16 cellular contexts compared by ENCODE assay signal in genomic region chr7:24442170-24442777, GRCh38.
DNase-seq lines count a peak whose midpoint lies in the region; ATAC-seq and TF ChIP-seq lines count a peak whose summit lies in the region.
"Had no signal": no experiment of that assay in that cellular context is flagged by ENCODE, and none has a peak within 500 bp of the region (broad histone marks: within the 10 kb centered on the region; RNA-seq: fewer than 3 reads in every experiment).

No MANE protein-coding gene starts in this region.

- H3K4me3 Mint-ChIP-seq in activated CD4-positive, alpha-beta T cell treated with anti-CD3 and anti-CD28 coated beads, Interleukin-2, amount 10 ng/mL, durations not matched to agents 7 days and 5 days: no peak overlapping the region
- H3K4me3 Mint-ChIP-seq in central memory CD8-positive, alpha-beta T cell: peak overlapping the region; percentile 72
- peak overlapping the region; percentile 42 for H3K4me3 Mint-ChIP-seq in stimulated activated effector memory CD8-positive, alpha-beta T cell treated with anti-CD3 and anti-CD28 coated beads, Interleukin-12 subunit alpha, Interleukin-12 subunit beta, amount 100 ng/mL, for 72 hours
- H3K4me3 Mint-ChIP-seq: activated naive CD4-positive, alpha-beta T cell treated with anti-CD3 and anti-CD28 coated beads, Interleukin-2, amount 10 ng/mL, durations not matched to agents 7 days and 5 days; CD4-positive, alpha-beta T cell; stimulated activated naive CD8-positive, alpha-beta T cell treated with anti-CD3 and anti-CD28 coated beads, Interleukin-15, Interleukin-2, amounts not matched to agents 100 ng/mL and 50 ng/mL, for 24 hours had no signal

- POLR2A ChIA-PET in activated CD4-positive, alpha-beta T cell treated with anti-CD3 and anti-CD28 coated beads, Interleukin-2, amount 10 ng/mL, durations not matched to agents 7 days and 5 days (lab: Charles Lee): no interaction called here
- POLR2A ChIA-PET in GM10248 (lab: Yijun Ruan, JAX): no interaction called here

- H3K4me1 Mint-ChIP-seq in activated CD4-positive, alpha-beta T cell treated with anti-CD3 and anti-CD28 coated beads, Interleukin-2, amount 10 ng/mL, durations not matched to agents 7 days and 5 days: peaks cover 19% of the 10 kb centered on the region
- H3K4me1 Mint-ChIP-seq in central memory CD8-positive, alpha-beta T cell: peaks cover 28% of the 10 kb centered on the region
- H3K4me1 Mint-ChIP-seq in stimulated activated effector memory CD8-positive, alpha-beta T cell treated with anti-CD3 and anti-CD28 coated beads, Interleukin-12 subunit alpha, Interleukin-12 subunit beta, amount 100 ng/mL, for 72 hours: peaks cover 23% of the 10 kb centered on the region

- peak overlapping the region; percentile 39 for H3K27ac Mint-ChIP-seq in activated CD4-positive, alpha-beta T cell treated with anti-CD3 and anti-CD28 coated beads, Interleukin-2, amount 10 ng/mL, durations not matched to agents 7 days and 5 days
- peak overlapping the region; percentile 84 for H3K27ac Mint-ChIP-seq in central memory CD8-positive, alpha-beta T cell (ENCODE audit: low read depth)
- H3K27ac Mint-ChIP-seq in stimulated activated effector memory CD8-positive, alpha-beta T cell treated with anti-CD3 and anti-CD28 coated beads, Interleukin-12 subunit alpha, Interleukin-12 subunit beta, amount 100 ng/mL, for 72 hours: peak overlapping the region; percentile 46
- H3K27ac Mint-ChIP-seq: activated naive CD4-positive, alpha-beta T cell treated with anti-CD3 and anti-CD28 coated beads, Interleukin-2, amount 10 ng/mL, durations not matched to agents 7 days and 5 days; CD4-positive, alpha-beta T cell; stimulated activated naive CD8-positive, alpha-beta T cell treated with anti-CD3 and anti-CD28 coated beads, Interleukin-15, Interleukin-2, amounts not matched to agents 100 ng/mL and 50 ng/mL, for 24 hours had no signal

- no peak for DNase-seq in activated CD4-positive, alpha-beta T cell treated with anti-CD3 and anti-CD28 coated beads, Interleukin-2, amount 10 ng/mL, durations not matched to agents 7 days and 5 days
- DNase-seq in activated CD4-positive, alpha-beta T cell treated with anti-CD3 and anti-CD28 coated beads for 48 hours: no peak
- DNase-seq in central memory CD8-positive, alpha-beta T cell (ENCODE audit: low spot score in 2 of 2): no peak
- DNase-seq in stimulated activated effector memory CD8-positive, alpha-beta T cell treated with anti-CD3 and anti-CD28 coated beads, Interleukin-12 subunit alpha, Interleukin-12 subunit beta, amount 100 ng/mL, for 72 hours (ENCODE audit: low spot score in 2 of 2): no peak
- DNase-seq in AG08396 (ENCODE audit: low spot score) (no peak), GM10248 (ENCODE audit: extremely low spot score) (no peak)
- DNase-seq in activated CD4-positive, alpha-beta T cell treated with anti-CD3 and anti-CD28 coated beads for 4 hours: no peak
- DNase-seq: activated naive CD4-positive, alpha-beta T cell treated with anti-CD3 and anti-CD28 coated beads, Interleukin-2, amount 10 ng/mL, durations not matched to agents 7 days and 5 days; CD4-positive, alpha-beta T cell; cortex of kidney; DMS79; NCI-H1436; NCI-H2227 treated with DMSO at 0.1 percent for 48 hours had no signal

- peaks cover 5% of the 10 kb centered on the region for H3K36me3 Mint-ChIP-seq in activated CD4-positive, alpha-beta T cell treated with anti-CD3 and anti-CD28 coated beads, Interleukin-2, amount 10 ng/mL, durations not matched to agents 7 days and 5 days (ENCODE audit: low read depth)
- peaks cover 3% of the 10 kb centered on the region for H3K36me3 Mint-ChIP-seq in central memory CD8-positive, alpha-beta T cell (ENCODE audit: insufficient read depth)
- H3K36me3 Mint-ChIP-seq in stimulated activated effector memory CD8-positive, alpha-beta T cell treated with anti-CD3 and anti-CD28 coated beads, Interleukin-12 subunit alpha, Interleukin-12 subunit beta, amount 100 ng/mL, for 72 hours: no peaks in the 10 kb centered on the region
- H3K36me3 Mint-ChIP-seq: activated naive CD4-positive, alpha-beta T cell treated with anti-CD3 and anti-CD28 coated beads, Interleukin-2, amount 10 ng/mL, durations not matched to agents 7 days and 5 days had no signal

- TF ChIP-seq CTCF in GM10248 (IDR thresholded peaks at IDR 0.05; ENCODE audit: control extremely low read depth, extremely low read depth, low read depth, missing control alignments): no peak

- CTCF ChIA-PET in activated CD4-positive, alpha-beta T cell treated with anti-CD3 and anti-CD28 coated beads, Interleukin-2, amount 10 ng/mL, durations not matched to agents 7 days and 5 days (lab: Charles Lee): no interaction called here
- CTCF ChIA-PET in GM10248 (lab: Yijun Ruan, JAX): interaction anchor here (2.1 kb wide), 1 partner anchor 8 kb away, joined by 5 read pairs; no protein-coding TSS in a partner anchor

- peak; percentile 47 for ATAC-seq in HG02588 (IDR thresholded peaks at IDR 0.05; ENCODE audit: unreplicated experiment)
- peak; percentile 57 for ATAC-seq in central memory CD8-positive, alpha-beta T cell (replicated peaks; ENCODE audit: extremely low read depth, poor library complexity, severe bottlenecking)
- ATAC-seq in stimulated activated effector memory CD8-positive, alpha-beta T cell treated with anti-CD3 and anti-CD28 coated beads, Interleukin-12 subunit alpha, Interleukin-12 subunit beta, amount 100 ng/mL, for 72 hours: peak; percentile 73
- ATAC-seq: Right ventricle myocardium inferior had no signal

- H3K9me3 Mint-ChIP-seq in activated CD4-positive, alpha-beta T cell treated with anti-CD3 and anti-CD28 coated beads, Interleukin-2, amount 10 ng/mL, durations not matched to agents 7 days and 5 days: peaks cover 1% of the 10 kb centered on the region
- H3K9me3 Mint-ChIP-seq in central memory CD8-positive, alpha-beta T cell: no peaks in the 10 kb centered on the region
- no peaks in the 10 kb centered on the region for H3K9me3 Mint-ChIP-seq in stimulated activated effector memory CD8-positive, alpha-beta T cell treated with anti-CD3 and anti-CD28 coated beads, Interleukin-12 subunit alpha, Interleukin-12 subunit beta, amount 100 ng/mL, for 72 hours
- H3K9me3 Mint-ChIP-seq: activated naive CD4-positive, alpha-beta T cell treated with anti-CD3 and anti-CD28 coated beads, Interleukin-2, amount 10 ng/mL, durations not matched to agents 7 days and 5 days; CD4-positive, alpha-beta T cell had no signal

- no peaks in the 10 kb centered on the region for H3K27me3 Mint-ChIP-seq in activated CD4-positive, alpha-beta T cell treated with anti-CD3 and anti-CD28 coated beads, Interleukin-2, amount 10 ng/mL, durations not matched to agents 7 days and 5 days
- no peaks in the 10 kb centered on the region for H3K27me3 Mint-ChIP-seq in central memory CD8-positive, alpha-beta T cell
- H3K27me3 Mint-ChIP-seq: activated naive CD4-positive, alpha-beta T cell treated with anti-CD3 and anti-CD28 coated beads, Interleukin-2, amount 10 ng/mL, durations not matched to agents 7 days and 5 days; stimulated activated naive CD8-positive, alpha-beta T cell treated with anti-CD3 and anti-CD28 coated beads, Interleukin-15, Interleukin-2, amounts not matched to agents 100 ng/mL and 50 ng/mL, for 24 hours had no signal
